ENCODE assay signal across 2 cellular contexts in genomic region chr9:134350416-134350994, GRCh38.
TF ChIP-seq lines count a peak whose summit lies in the region.

No MANE protein-coding gene starts in this region.

TF ChIP-seq in GM23338, 12 proteins besides CTCF, POLR2A, EP300 and RAD21 (continued from another document):
- TF ChIP-seq REST (IDR thresholded peaks at IDR 0.05; ENCODE audit: unreplicated experiment) = no peak
- TF ChIP-seq ZNF462 (CRISPR knock-in tag; IDR thresholded peaks at IDR 0.05) = no peak
- no peak for TF ChIP-seq EZH2phosphoT487 (IDR thresholded peaks at IDR 0.05; ENCODE audit: unreplicated experiment)
- TF ChIP-seq ZNF331 (CRISPR knock-in tag; IDR thresholded peaks at IDR 0.05; ENCODE audit: low read depth) = no peak
- no peak for TF ChIP-seq JUNB (IDR thresholded peaks at IDR 0.05; ENCODE audit: unreplicated experiment)
- TF ChIP-seq POLR2AphosphoS5 (IDR thresholded peaks at IDR 0.05; ENCODE audit: low read depth) = no peak
- TF ChIP-seq ETS1 (IDR thresholded peaks at IDR 0.05) = no peak
- no peak for TF ChIP-seq ZNF114 (CRISPR knock-in tag; IDR thresholded peaks at IDR 0.05)
TF ChIP-seq in GM23338: peak in this region for 0.

TF ChIP-seq in SK-N-SH, 30 proteins besides CTCF, POLR2A, EP300 and RAD21 (continued from another document):
- no peak for TF ChIP-seq CHD2 (IDR thresholded peaks at IDR 0.05; ENCODE audit: low read length, partially characterized antibody)
- TF ChIP-seq POLR2AphosphoS5 (IDR thresholded peaks at IDR 0.05; ENCODE audit: low read depth, low read length) = no peak
- no peak for TF ChIP-seq USF2 (IDR thresholded peaks at IDR 0.05; ENCODE audit: borderline replicate concordance, low read depth, low read length)
- TF ChIP-seq FOSL2 (IDR thresholded peaks at IDR 0.05; ENCODE audit: borderline replicate concordance, low read depth) = no peak
- TF ChIP-seq ZBTB33 (IDR thresholded peaks at IDR 0.05; ENCODE audit: borderline replicate concordance, low read depth) = no peak
- TF ChIP-seq TAF1 (IDR thresholded peaks at IDR 0.05; ENCODE audit: borderline replicate concordance, low read depth, low read length) = no peak
- no peak for TF ChIP-seq FOXJ3 (CRISPR knock-in tag; IDR thresholded peaks at IDR 0.05)
- TF ChIP-seq IRF3 (IDR thresholded peaks at IDR 0.05; ENCODE audit: low read depth, low read length) = no peak
- TF ChIP-seq TEAD4 (IDR thresholded peaks at IDR 0.05; ENCODE audit: borderline replicate concordance, insufficient read depth) = no peak
- no peak for TF ChIP-seq SMC3 (IDR thresholded peaks at IDR 0.05; ENCODE audit: low read depth, low read length)
- no peak for TF ChIP-seq TCF12 (IDR thresholded peaks at IDR 0.05)
- TF ChIP-seq GABPA (IDR thresholded peaks at IDR 0.05; ENCODE audit: low read depth) = no peak
- no peak for TF ChIP-seq YY1 (IDR thresholded peaks at IDR 0.05; ENCODE audit: low read depth)
- TF ChIP-seq MXI1 (IDR thresholded peaks at IDR 0.05; ENCODE audit: low read depth, low read length) = no peak
